ENCODE assay signal across 24 cellular contexts in the genomic region with DNA sequence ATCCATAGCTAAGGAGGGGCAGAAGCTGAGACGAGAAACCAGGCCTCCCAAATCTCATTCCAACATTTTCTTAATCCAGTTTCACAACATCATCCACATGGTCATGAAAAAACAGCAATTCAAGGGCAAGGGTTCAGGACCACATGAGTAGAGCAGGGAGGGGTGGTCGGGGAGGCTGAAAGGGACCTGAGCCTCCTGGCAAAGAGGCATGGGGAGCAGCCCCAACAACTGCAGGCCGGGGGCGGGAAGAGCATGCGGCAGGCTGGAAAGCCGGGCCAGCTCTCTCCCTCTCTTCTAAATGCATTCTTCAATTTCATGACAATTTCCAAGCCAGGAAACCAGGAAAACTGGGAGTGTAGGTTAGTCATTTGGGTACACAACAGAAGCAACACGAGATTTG.
DNase-seq lines count a peak whose midpoint lies in the region; ATAC-seq, FAIRE-seq and TF ChIP-seq lines count a peak whose summit lies in the region.
"Had no signal": no experiment of that assay in that cellular context is flagged by ENCODE, and none has a peak within 500 bp of the region (broad histone marks: within the 10 kb centered on the region; RNA-seq: fewer than 3 reads in every experiment).

No MANE protein-coding gene starts in this region.

- ATAC-seq in HepG2 (no peak), right lobe of liver (no peak), aorta (ENCODE audit: low FRiP score) (peak; percentile 59)
- no peak for ATAC-seq in CD4-positive, alpha-beta T cell (ENCODE audit: poor library complexity)

- H3K4me3 Mint-ChIP-seq in CD4-positive, alpha-beta T cell = no peak overlapping the region
- H3K4me3 Mint-ChIP-seq: CD14-positive monocyte had no signal

- H3K36me3 Mint-ChIP-seq in CD4-positive, alpha-beta T cell (ENCODE audit: low read depth) = peaks cover 78% of the 10 kb centered on the region

- no peak overlapping the region for H3K56ac ChIP-seq in H1 (replicated peaks; ENCODE audit: insufficient read length, low read depth, low read length)

- H3K18ac ChIP-seq in H1 (ENCODE audit: extremely low read depth, low read length) (0 out of 2 replicates have a peak overlapping the region, but pooled peaks have one; percentile 2), neuronal stem cell (ENCODE audit: low read length) (peak overlapping the region; percentile 69)

- H3K27me3 ChIP-seq in HepG2 (ENCODE audit: control insufficient read depth in 1 of 2, insufficient read depth in 2 of 2, low read length in 2 of 2) (no peaks in the 10 kb centered on the region), right lobe of liver (no peaks in the 10 kb centered on the region), H1 (replicated peaks in 1 of 4; ENCODE audit: control insufficient read depth in 3 of 4, extremely low read depth in 1 of 4, insufficient read depth in 3 of 4, low read length in 3 of 4) (no peaks in the 10 kb centered on the region; a peak in 1 of 7 replicates), neuronal stem cell (ENCODE audit: control insufficient read depth in 3 of 3, insufficient read depth in 3 of 3, low read depth in 1 of 3, low read length in 3 of 3) (no peaks in the 10 kb centered on the region), aorta (ENCODE audit: control insufficient read depth in 1 of 2, insufficient read depth in 2 of 2, low read length in 1 of 2) (no peaks in the 10 kb centered on the region)
- H3K27me3 ChIP-seq in CD4-positive, alpha-beta T cell (ENCODE audit: control insufficient read depth, insufficient read depth, low read length) = no peaks in the 10 kb centered on the region
- H3K27me3 ChIP-seq: MG63, SJSA1 had no signal

- intact Hi-C loops in HepG2 (cut with micrococcal nuclease; ENCODE audit: unreplicated experiment) (no loop called here), right lobe of liver (cut with DNase I) (no loop called here), aorta (cut with DNase I) (no loop called here)
- intact Hi-C loops in CD4-positive, alpha-beta T cell (cut with DNase I, micrococcal nuclease) = no loop called here

- TF ChIP-seq CTCF in HepG2 (CRISPR knock-in tag; IDR thresholded peaks at IDR 0.05) (no peak), right lobe of liver (IDR thresholded peaks at IDR 0.05) (no peak), H1 (IDR thresholded peaks at IDR 0.05; ENCODE audit: control extremely low read depth in 1 of 3, insufficient read depth in 1 of 3, low read depth in 1 of 3, low read length in 3 of 3) (no peak)
- TF ChIP-seq CTCF in CD4-positive, alpha-beta T cell (IDR thresholded peaks at IDR 0.05) = no peak

- no peak for TF ChIP-seq EP300 in HepG2 (IDR thresholded peaks at IDR 0.05; ENCODE audit: low read depth in 2 of 2, low read length in 2 of 2)
- no peak for TF ChIP-seq EP300 in HepG2 (CRISPR knock-in tag; IDR thresholded peaks at IDR 0.05; ENCODE audit: borderline replicate concordance)
- no peak for TF ChIP-seq EP300 in H1 (IDR thresholded peaks at IDR 0.05; ENCODE audit: borderline replicate concordance in 1 of 2, low read depth in 2 of 2, low read length in 2 of 2)

- CTCF ChIA-PET in HepG2 (lab: Yijun Ruan, JAX; ENCODE audit: low intra/inter-chr PET ratio, low total read pairs) = no interaction called here
- CTCF ChIA-PET in H1 (lab: Charles Lee; ENCODE audit: partially characterized antibody) = interaction anchor here (1.1 to 1.9 kb wide), 4 partner anchors 12 to 159 kb away, joined by 3 to 8 read pairs (median 4); no protein-coding TSS in a partner anchor
- CTCF ChIA-PET in CD4-positive, alpha-beta T cell (lab: Charles Lee) = interaction anchor here (0.9 to 1.5 kb wide), 2 partner anchors 13 to 97 kb away, joined by 3 to 6 read pairs; no protein-coding TSS in a partner anchor

- H3K23ac ChIP-seq in H1 (ENCODE audit: insufficient read length) (no peak overlapping the region), neuronal stem cell (ENCODE audit: low read depth, low read length, poor library complexity) (no peak overlapping the region)

- H3K36me3 ChIP-seq in HepG2 (replicated peaks in 1 of 2; ENCODE audit: control insufficient read depth in 1 of 2, insufficient read depth in 2 of 2, low read length in 2 of 2) (no peaks in the 10 kb centered on the region), right lobe of liver (no peaks in the 10 kb centered on the region), H1 (ENCODE audit: control insufficient read depth in 2 of 4, insufficient read depth in 4 of 4, low read length in 3 of 4) (no peaks in the 10 kb centered on the region), neuronal stem cell (replicated peaks in 1 of 2; ENCODE audit: control insufficient read depth in 2 of 2, insufficient read depth in 2 of 2, low read length in 2 of 2) (no peaks in the 10 kb centered on the region), aorta (ENCODE audit: control insufficient read depth in 1 of 2, insufficient read depth in 2 of 2, low read length in 1 of 2) (peaks cover 0 to 3% of the 10 kb centered on the region in 2 donors)
- H3K36me3 ChIP-seq: MG63, SJSA1 had no signal

- H3K14ac ChIP-seq in H1 (ENCODE audit: insufficient read length) = no peak overlapping the region
- H3K14ac ChIP-seq in neuronal stem cell (ENCODE audit: low read length) = no peak overlapping the region

- DNase-seq in HepG2 (ENCODE audit: low spot score) (no peak), right lobe of liver (no peak), H1 (ENCODE audit: low read depth in 1 of 2, low spot score in 2 of 2) (no peak), neuronal stem cell (ENCODE audit: low spot score) (no peak), aorta (no peak), NCI-H2196 treated with DMSO at 0.1 percent for 48 hours (lab: John Stamatoyannopoulos, UW; ENCODE audit: unreplicated experiment) (no peak), NCI-H524 (lab: John Stamatoyannopoulos, UW) (no peak)
- DNase-seq in CD4-positive, alpha-beta T cell = no peak
- DNase-seq: DMS53, GDM1, MG63, NCI-H1417 treated with DMSO at 0.1 percent for 48 hours, NCI-H187 treated with DMSO at 0.1 percent for 48 hours, NCI-H2107, NCI-H524 treated with DMSO at 0.1 percent for 48 hours, NCI-H82, OCI-M1 had no signal

- H4K5ac ChIP-seq in H1 (ENCODE audit: insufficient read length, low read depth, low read length) = no peak overlapping the region

- no peak for TF ChIP-seq POLR2A in HepG2 (IDR thresholded peaks at IDR 0.05; ENCODE audit: insufficient read depth in 1 of 2, low read depth in 2 of 2, low read length in 2 of 2)
- TF ChIP-seq POLR2A in right lobe of liver (IDR thresholded peaks at IDR 0.05) = no peak
- TF ChIP-seq POLR2A in H1 (IDR thresholded peaks at IDR 0.05; ENCODE audit: control extremely low read depth in 1 of 2, low read depth in 2 of 2, low read length in 2 of 2) = no peak

- BruUV-seq in HepG2 (replicated peaks; lab: Mats Ljungman, UMichigan) = no TSS peak

- H3K9me3 ChIP-seq in HepG2 (ENCODE audit: low read length) (no peaks in the 10 kb centered on the region), right lobe of liver (no peaks in the 10 kb centered on the region), H1 (ENCODE audit: insufficient read depth in 2 of 2, low read depth in 1 of 2, low read length in 1 of 2) (no peaks in the 10 kb centered on the region), neuronal stem cell (replicated peaks in 1 of 2; ENCODE audit: control insufficient read depth in 2 of 2, insufficient read depth in 1 of 2, low read depth in 1 of 2, low read length in 2 of 2) (no peaks in the 10 kb centered on the region), aorta (ENCODE audit: control insufficient read depth, low read length) (no peaks in the 10 kb centered on the region)
- no peaks in the 10 kb centered on the region for H3K9me3 ChIP-seq in CD4-positive, alpha-beta T cell (ENCODE audit: control insufficient read depth, low read length)
- H3K9me3 ChIP-seq: MG63, SJSA1 had no signal

- POLR2A ChIA-PET in HepG2 (lab: Yijun Ruan, JAX) (interaction anchor here (1.1 kb wide), 1 partner anchor 25 kb away, joined by 3 read pairs; no protein-coding TSS in a partner anchor), H1 (lab: Charles Lee; ENCODE audit: partially characterized antibody) (interaction anchor here (1.3 to 1.6 kb wide), 2 partner anchors 12 to 14 kb away, joined by 5 to 8 read pairs; no protein-coding TSS in a partner anchor)
- POLR2A ChIA-PET in CD4-positive, alpha-beta T cell (lab: Charles Lee) = interaction anchor here (0.8 to 1.4 kb wide), 2 partner anchors 12 to 30 kb away, joined by 4 to 5 read pairs; no protein-coding TSS in a partner anchor

- H2AFZ ChIP-seq in HepG2 (ENCODE audit: low read length) (no peak overlapping the region), H1 (ENCODE audit: low read length) (no peak overlapping the region), neuronal stem cell (ENCODE audit: low read length) (no peak overlapping the region)

- H2AK5ac ChIP-seq in H1 (ENCODE audit: low read depth, low read length) (no peak overlapping the region), neuronal stem cell (ENCODE audit: low read depth, low read length) (no peak overlapping the region)

- H3K9ac ChIP-seq in HepG2 (ENCODE audit: insufficient read depth, low read depth, low read length) = no peak overlapping the region
- H3K9ac ChIP-seq in H1 (replicated peaks in 1 of 4; ENCODE audit: extremely low read depth in 1 of 4, low read depth in 3 of 4, low read length in 3 of 4) = no peak overlapping the region; a peak in 1 of 7 replicates
- H3K9ac ChIP-seq in neuronal stem cell (ENCODE audit: low read depth, low read length, poor library complexity) = no peak overlapping the region

- TF ChIP-seq RAD21 in HepG2 (CRISPR knock-in tag; IDR thresholded peaks at IDR 0.05) = no peak
- no peak for TF ChIP-seq RAD21 in H1 (IDR thresholded peaks at IDR 0.05 in 1 of 2, conservative IDR thresholded peaks at IDR 0.05 in 1 of 2; ENCODE audit: low read depth in 2 of 2, low read length in 2 of 2)

- H3K79me1 ChIP-seq in H1 (ENCODE audit: low read depth, low read length) (no peaks in the 10 kb centered on the region), neuronal stem cell (ENCODE audit: low read depth, low read length) (no peaks in the 10 kb centered on the region)

- no peaks in the 10 kb centered on the region for H3K23me2 ChIP-seq in H1 (ENCODE audit: low read depth, low read length)

- no peaks in the 10 kb centered on the region for H3K27me3 Mint-ChIP-seq in CD4-positive, alpha-beta T cell

- no peaks in the 10 kb centered on the region for H4K20me1 ChIP-seq in HepG2 (ENCODE audit: insufficient read depth, low read length)
- no peaks in the 10 kb centered on the region for H4K20me1 ChIP-seq in H1 (replicated peaks in 1 of 2; ENCODE audit: control insufficient read depth in 1 of 2, insufficient read depth in 2 of 2, low read length in 2 of 2)

- H4K8ac ChIP-seq in H1 (ENCODE audit: extremely low read depth, insufficient read depth, low read length) (no peak overlapping the region; the same call in 1 of the 2 replicates), neuronal stem cell (ENCODE audit: low read depth, low read length) (no peak overlapping the region)

- no peaks in the 10 kb centered on the region for H3K79me2 ChIP-seq in HepG2 (ENCODE audit: insufficient read depth, low read length)
- no peaks in the 10 kb centered on the region for H3K79me2 ChIP-seq in H1 (ENCODE audit: control insufficient read depth in 1 of 2, insufficient read depth in 2 of 2, low read length in 2 of 2)

- WGBS in HepG2 (ENCODE audit: low lambda C conversion rate) = 81% methylated on average over 7 of the region's 7 CpGs
- WGBS in right lobe of liver (ENCODE audit: insufficient coverage, low coverage, low lambda C conversion rate, missing lambda C conversion rate) = 93% methylated on average over 3 of the region's 7 CpGs
- 86% methylated on average over 7 of the region's 7 CpGs; no CpG with 5 or more reads in 1 of the 2 experiments for WGBS in H1 (ENCODE audit: extremely low coverage in 1 of 2, insufficient coverage in 1 of 2, insufficient read length in 1 of 2, insufficient replicate concordance in 2 of 2, low coverage in 1 of 2, low lambda C conversion rate in 2 of 2, missing lambda C conversion rate in 1 of 2), 2 experiments
- no CpG with 5 or more reads among the region's 7 CpGs for WGBS in neuronal stem cell (ENCODE audit: extremely low coverage in 2 of 2, insufficient read length in 2 of 2, insufficient replicate concordance in 1 of 2), 2 donors
- WGBS in aorta, 2 donors = 90% methylated on average over 7 of the region's 7 CpGs

- H3K4me3 ChIP-seq in HepG2 (replicated peaks in 1 of 3; ENCODE audit: insufficient read depth in 1 of 3, low read depth in 2 of 3, low read length in 3 of 3) (no peak overlapping the region), right lobe of liver (no peak overlapping the region), H1 (ENCODE audit: extremely low read depth in 1 of 4, insufficient read depth in 2 of 4, low read depth in 3 of 4, low read length in 4 of 4) (no peak overlapping the region), neuronal stem cell (ENCODE audit: low read length in 2 of 2) (peak overlapping the region in 1 of 2 donors; percentile 19), aorta (ENCODE audit: low read length in 2 of 2) (no peak overlapping the region)
- H3K4me3 ChIP-seq: K562, MG63, SJSA1 had no signal

- no peak overlapping the region for H2BK20ac ChIP-seq in H1 (ENCODE audit: low read length)

- H2BK12ac ChIP-seq in H1 (ENCODE audit: low read depth, low read length) (peak overlapping the region; percentile 88; the same call in 1 of the 2 replicates), neuronal stem cell (ENCODE audit: low read length) (no peak overlapping the region)

- H3K4me1 ChIP-seq in HepG2 (ENCODE audit: insufficient read depth, low read length) (peaks cover 38% of the 10 kb centered on the region), right lobe of liver (no peaks in the 10 kb centered on the region), H1 (replicated peaks in 1 of 4; ENCODE audit: control insufficient read depth in 3 of 4, insufficient read depth in 4 of 4, low read length in 3 of 4) (peaks cover 12 to 29% (median 20%) of the 10 kb centered on the region in 4 experiments), neuronal stem cell (ENCODE audit: control insufficient read depth in 2 of 2, insufficient read depth in 1 of 2, low read depth in 1 of 2, low read length in 2 of 2) (peaks cover 16 to 28% of the 10 kb centered on the region in 2 donors), aorta (ENCODE audit: control insufficient read depth in 1 of 2, insufficient read depth in 2 of 2, low read length in 2 of 2) (no peaks in the 10 kb centered on the region)
- H3K4me1 ChIP-seq: SJSA1 had no signal

- H3K9me3 Mint-ChIP-seq in CD4-positive, alpha-beta T cell = no peaks in the 10 kb centered on the region
- H3K9me3 Mint-ChIP-seq: CD14-positive monocyte had no signal

- H2BK15ac ChIP-seq in H1 (ENCODE audit: low read length) (peak overlapping the region; percentile 65; the same call in 1 of the 2 replicates), neuronal stem cell (ENCODE audit: low read length) (peak overlapping the region; percentile 76)

- H2BK120ac ChIP-seq in H1 (replicated peaks; ENCODE audit: low read depth, low read length) (no peak overlapping the region), neuronal stem cell (ENCODE audit: low read depth, low read length) (no peak overlapping the region)

- no peak overlapping the region for H3K4me2 ChIP-seq in HepG2 (ENCODE audit: low read depth, low read length)
- H3K4me2 ChIP-seq in H1 (ENCODE audit: insufficient read depth in 1 of 2, low read depth in 2 of 2, low read length in 2 of 2) = no peak overlapping the region
- no peak overlapping the region for H3K4me2 ChIP-seq in neuronal stem cell (ENCODE audit: insufficient read depth, low read length, poor library complexity, severe bottlenecking)

- H2BK5ac ChIP-seq in H1 (ENCODE audit: low read depth, low read length) (no peak overlapping the region), neuronal stem cell (ENCODE audit: low read length) (no peak overlapping the region)

- no peak for FAIRE-seq in HepG2 (lab: Jason Lieb, UNC)
- no peak for FAIRE-seq in H1 (lab: Jason Lieb, UNC)
- FAIRE-seq: A204.1, D721Med, H54, RCC 7860 had no signal

- in situ Hi-C loops in HepG2 (cut with HindIII; ENCODE audit: extremely low pct_ligation_motif_present, low pct_unique_long_range_greater_than_20kb) = no loop called here

- no peak overlapping the region for H3K27ac ChIP-seq in HepG2 (ENCODE audit: extremely low read length, insufficient read depth, low read length)
- H3K27ac ChIP-seq in right lobe of liver = no peak overlapping the region
- no peak overlapping the region for H3K27ac ChIP-seq in H1 (ENCODE audit: low read depth, low read length)
- H3K27ac ChIP-seq in neuronal stem cell (replicated peaks; ENCODE audit: low read length) = no peak overlapping the region
- H3K27ac ChIP-seq in aorta (ENCODE audit: low read depth in 1 of 2, low read length in 2 of 2) = no peak overlapping the region
- H3K27ac ChIP-seq in CD4-positive, alpha-beta T cell (ENCODE audit: low read depth, low read length) = no peak overlapping the region
- H3K27ac ChIP-seq: SJSA1 had no signal

- H3K4me1 Mint-ChIP-seq in CD4-positive, alpha-beta T cell (ENCODE audit: low read depth) = peaks cover 46% of the 10 kb centered on the region

- H4K91ac ChIP-seq in H1 (replicated peaks; ENCODE audit: insufficient read length, low read length) = no peak overlapping the region
- H4K91ac ChIP-seq in neuronal stem cell (ENCODE audit: low read depth, low read length, poor library complexity) = no peak overlapping the region

- no peak overlapping the region for H3K27ac Mint-ChIP-seq in CD4-positive, alpha-beta T cell

- H3K4ac ChIP-seq in H1 (replicated peaks; ENCODE audit: insufficient read length, low read depth, low read length) = peak overlapping the region; percentile 65
- no peak overlapping the region for H3K4ac ChIP-seq in neuronal stem cell (ENCODE audit: low read length)
